ENCODE assay signal across 8 cellular contexts in the genomic region with DNA sequence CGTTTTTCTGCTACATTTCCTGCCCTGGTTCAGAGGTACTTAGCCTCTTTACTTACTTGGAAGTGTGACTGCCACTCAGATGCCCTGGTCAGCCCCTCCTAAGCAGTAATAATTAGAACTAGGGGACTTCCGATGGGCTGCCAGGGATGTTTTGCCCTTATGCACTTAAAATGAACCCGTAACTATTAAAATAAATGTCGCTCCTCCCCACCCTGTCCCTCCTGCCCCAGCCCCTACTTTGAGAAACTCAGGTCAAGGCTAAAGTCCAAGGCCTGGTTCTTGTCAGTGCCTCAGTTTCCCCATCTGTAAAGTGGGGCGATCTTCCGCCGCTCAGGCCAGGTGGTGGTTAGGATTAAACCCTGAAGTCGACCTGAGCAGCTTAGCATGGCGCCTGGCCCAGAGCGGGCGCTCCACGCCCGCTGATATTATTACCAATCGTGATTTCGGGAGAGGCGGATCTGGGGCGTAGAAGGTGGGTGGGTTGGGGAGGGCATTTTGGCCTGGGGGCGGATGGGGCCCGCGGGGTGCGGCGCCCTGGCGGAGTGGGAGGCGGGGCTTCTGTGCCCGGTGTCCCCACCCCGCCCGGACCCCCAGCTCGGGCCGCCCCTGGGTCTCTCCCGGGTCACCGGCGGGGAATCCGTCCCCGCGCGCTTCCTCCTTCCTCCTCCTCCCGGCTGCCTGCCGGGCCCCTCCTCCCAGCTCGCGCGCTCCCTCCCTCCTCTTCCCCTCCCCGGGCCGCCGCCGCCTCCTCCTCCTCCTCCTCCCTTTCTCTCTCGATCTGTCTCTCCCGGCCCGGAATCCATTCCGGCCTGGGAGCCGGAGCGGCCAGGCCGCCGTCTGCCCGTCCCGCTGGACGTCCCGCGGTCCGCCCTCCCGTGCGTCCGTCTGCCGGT. TPM values are rescaled to one million over a fixed set of nuclear protein-coding genes. Genes with fewer than 3 reads are reported as not detected.
DNase-seq lines count a peak whose midpoint lies in the region; ATAC-seq, FAIRE-seq and TF ChIP-seq lines count a peak whose summit lies in the region.

Gene SRC, plus strand, starts transcription at position 802 of the 893 bp plus-strand sequence. CDS start 38,014 bp downstream, outside the sequence.

- BruUV-seq in endothelial cell of umbilical vein (replicated peaks; lab: Mats Ljungman, UMichigan), result no TSS peak

- H3K27me3 ChIP-seq in BLaER1 (no peaks in the 10 kb centered on the region), endothelial cell of umbilical vein (ENCODE audit: control insufficient read depth in 2 of 2, insufficient read depth in 2 of 2, low read length in 2 of 2) (no peaks in the 10 kb centered on the region)

- H4K20me1 ChIP-seq in BLaER1 (peaks cover 39% of the 10 kb centered on the region), endothelial cell of umbilical vein (replicated peaks; ENCODE audit: control insufficient read depth, extremely low read depth, insufficient read depth, low read length) (peaks cover 3% of the 10 kb centered on the region)

- CTCF ChIA-PET in endothelial cell of umbilical vein (lab: Charles Lee), result interaction anchor here (0.6 to 1.5 kb wide), 6 partner anchors 11 to 69 kb away, joined by 3 to 7 read pairs (median 3); no protein-coding TSS in a partner anchor

- H2AFZ ChIP-seq in endothelial cell of umbilical vein (ENCODE audit: low read depth, low read length), result peak within 1 kb of the TSS; percentile 93

- no peaks in the 10 kb centered on the region for H3K9me1 ChIP-seq in endothelial cell of umbilical vein (replicated peaks; ENCODE audit: control insufficient read depth, extremely low read depth, insufficient read depth, low read length)

- intact Hi-C loops in endothelial cell of umbilical vein (cut with micrococcal nuclease), result loop anchor here (2.0 to 5.0 kb wide), 2 partner anchors 39 to 48 kb away; no protein-coding TSS in a partner anchor

- H3K36me3 ChIP-seq in BLaER1, result peaks cover 14% of the 10 kb centered on the region
- no peaks in the 10 kb centered on the region for H3K36me3 ChIP-seq in endothelial cell of umbilical vein (ENCODE audit: control insufficient read depth in 2 of 2, extremely low read depth in 1 of 2, insufficient read depth in 2 of 2, low read length in 2 of 2)

- FAIRE-seq in endothelial cell of umbilical vein (lab: Jason Lieb, UNC), result peak; percentile 77

- dilution Hi-C loops in endothelial cell of umbilical vein (cut with MboI; ENCODE audit: extremely low pct_ligation_motif_present, low sequenced_read_pairs), result no loop called here

- POLR2A ChIA-PET in endothelial cell of umbilical vein (lab: Charles Lee), result interaction anchor here (0.6 to 1.2 kb wide), 4 partner anchors 32 to 512 kb away, joined by 3 to 6 read pairs (median 4); no protein-coding TSS in a partner anchor

- TF ChIP-seq POLR2A in endothelial cell of umbilical vein (IDR thresholded peaks at IDR 0.05; ENCODE audit: low read depth, low read length), result peak; percentile 65

- no peaks in the 10 kb centered on the region for H3K9me3 ChIP-seq in BLaER1
- H3K9me3 ChIP-seq in endothelial cell of umbilical vein (replicated peaks; ENCODE audit: control insufficient read depth, insufficient read depth, low read length), result no peaks in the 10 kb centered on the region

- peak within 1 kb of the TSS; percentile 90 for H3K4me2 ChIP-seq in BLaER1
- peak within 1 kb of the TSS; percentile 76 for H3K4me2 ChIP-seq in endothelial cell of umbilical vein (ENCODE audit: insufficient read depth, low read length)

- peaks cover 65% of the 10 kb centered on the region for H3K4me1 ChIP-seq in BLaER1
- peaks cover 16% of the 10 kb centered on the region for H3K4me1 ChIP-seq in endothelial cell of umbilical vein (ENCODE audit: control insufficient read depth, extremely low read depth, insufficient read depth, low read length)

- TF ChIP-seq CTCF in endothelial cell of umbilical vein (IDR thresholded peaks at IDR 0.05; ENCODE audit: extremely low read depth in 1 of 2, insufficient read depth in 1 of 2, low read depth in 1 of 2, low read length in 2 of 2), result no peak

- H3K4me3 ChIP-seq in BLaER1 (peak within 1 kb of the TSS; percentile 73), endothelial cell of umbilical vein (replicated peaks in 1 of 3; ENCODE audit: insufficient read depth in 1 of 3, low read depth in 1 of 3, low read length in 3 of 3) (peak within 1 kb of the TSS; percentile 42 to 70 (median 48))

- H3K9ac ChIP-seq in BLaER1, result peak within 1 kb of the TSS; percentile 78
- H3K9ac ChIP-seq in endothelial cell of umbilical vein (replicated peaks; ENCODE audit: extremely low read depth, insufficient read depth, low read length), result peak within 1 kb of the TSS; percentile 59

- peaks cover 41% of the 10 kb centered on the region for H3K79me2 ChIP-seq in endothelial cell of umbilical vein (ENCODE audit: control insufficient read depth, insufficient read depth, low read length)

- H3K27ac ChIP-seq in BLaER1 (peak within 1 kb of the TSS; percentile 57), endothelial cell of umbilical vein (ENCODE audit: insufficient read depth, low read depth, low read length) (no peak within 1 kb of the TSS)

- peak; percentile 39 for ATAC-seq in GM21737 (IDR thresholded peaks at IDR 0.05; ENCODE audit: unreplicated experiment)

- DNase-seq in NCI-H510A treated with DMSO at 0.1 percent for 48 hours (lab: John Stamatoyannopoulos, UW), result peak; percentile 76
- DNase-seq in activated CD8-positive, alpha-beta memory T cell treated with anti-CD3 and anti-CD28 coated beads for 24 hours, result peak; percentile 73
- DNase-seq in endothelial cell of umbilical vein (ENCODE audit: low read depth, low spot score), result peak; percentile 53
- peak; percentile 94 for DNase-seq in mesenteric fat pad (ENCODE audit: low spot score)
- peak; percentile 11 for DNase-seq in stimulated activated CD8-positive, alpha-beta memory T cell treated with anti-CD3 and anti-CD28 coated beads, Interleukin-12 subunit alpha, Interleukin-12 subunit beta, amount 100 ng/mL, for 24 hours (ENCODE audit: extremely low read depth)
- no peak for DNase-seq in GDM1 (lab: John Stamatoyannopoulos, UW)

TF ChIP-seq in endothelial cell of umbilical vein, 7 proteins besides CTCF, POLR2A, EP300 and RAD21:
- TF ChIP-seq GATA2 (IDR thresholded peaks at IDR 0.05; ENCODE audit: insufficient read depth, insufficient read length, low read depth, low read length) (no peak), JUN (IDR thresholded peaks at IDR 0.05; ENCODE audit: borderline replicate concordance, insufficient read depth, insufficient read length, low read depth) (no peak), POLR2AphosphoS5 (IDR thresholded peaks at IDR 0.05; ENCODE audit: insufficient read depth, low read depth, low read length) (peak; percentile 79)

RNA-seq across cellular contexts. Expression of gene SRC, which starts in this region (rescaled TPM):
- total RNA-seq in endothelial cell of umbilical vein (29.4 and 30.7 TPM in 2 replicates), mesenteric fat pad (23.9 TPM)
- 22.6 and 22.8 TPM in 2 replicates for polyA plus RNA-seq in endothelial cell of umbilical vein
- 15.6 and 20.5 TPM in 2 replicates for polyA plus RNA-seq in endothelial cell of umbilical vein (2011; cell fraction: cytosol; rRNA removed)
- polyA plus RNA-seq in endothelial cell of umbilical vein (2011; cell fraction: nucleus; rRNA removed), result 61.8 and 62.6 TPM in 2 replicates
- polyA plus RNA-seq in endothelial cell of umbilical vein (2012), result 27.1 and 37.5 TPM in 2 replicates
- 24.8 and 33.1 TPM in 2 replicates for polyA minus RNA-seq in endothelial cell of umbilical vein
- not detected for polyA minus RNA-seq in endothelial cell of umbilical vein (2011; cell fraction: cytosol; rRNA and poly(A)+ RNA removed)
- 36.5 and 36.6 TPM in 2 replicates for polyA minus RNA-seq in endothelial cell of umbilical vein (2011; cell fraction: nucleus; rRNA and poly(A)+ RNA removed)
